In genomic region chr1:172936088-172936487, GRCh38 we compare ENCODE assay signal across 30 cellular contexts.
"Had no signal": no experiment of that assay in that cellular context is flagged by ENCODE, and none has a peak within 500 bp of the region (broad histone marks: within the 10 kb centered on the region; RNA-seq: fewer than 3 reads in every experiment).

No MANE protein-coding gene starts in this region.

- H3K4me1 ChIP-seq: psoas muscle, testis had no signal

- H3K4me3 ChIP-seq: gastroesophageal sphincter, heart right ventricle, left lung, lower lobe of right lung, mucosa of descending colon, ovary, psoas muscle, skin epidermis, spleen, testis, tibial artery had no signal

- H3K27me3 Mint-ChIP-seq: naive B cell; stimulated activated memory B cell treated with anti-CD40 and anti-IgM and Interleukin-4, amounts not matched to agents 10 μg/mL and 1 μg/mL and 100 μg/mL, for 72 hours; type B pancreatic cell had no signal

- H3K9me3 ChIP-seq: gastroesophageal sphincter, heart right ventricle, left lung, lower lobe of right lung, mucosa of descending colon, ovary, psoas muscle, spleen, testis, tibial artery had no signal

- DNase-seq: cerebellar nuclear complex; cortex of kidney; effector CD4-positive, alpha-beta T cell; foreskin keratinocyte; glutamatergic neuron; heart right ventricle; hypothalamus; kidney; left cardiac atrium; left lung; lower lobe of right lung; mucosa of descending colon; naive B cell; nephron progenitor cell; nucleus accumbens; ovary; posterior cingulate gyrus; psoas muscle; right cardiac atrium; spleen; stimulated activated CD4-positive, alpha-beta T cell treated with anti-CD3 and anti-CD28 coated beads, Interleukin-4, amount 100 ng/mL, for 4 hours; stimulated activated naive CD8-positive, alpha-beta T cell treated with anti-CD3 and anti-CD28 coated beads, Interleukin-15, Interleukin-2, amounts not matched to agents 100 U/mL and 50 U/mL, for 24 hours; substantia nigra; testis; tibial artery had no signal

- H3K36me3 ChIP-seq: gastroesophageal sphincter, heart right ventricle, left lung, lower lobe of right lung, ovary, spleen, tibial artery had no signal

- H3K27ac Mint-ChIP-seq: nephron progenitor cell; stimulated activated memory B cell treated with anti-CD40 and anti-IgM and Interleukin-4, amounts not matched to agents 10 μg/mL and 1 μg/mL and 100 μg/mL, for 72 hours; type B pancreatic cell had no signal

- H3K4me3 Mint-ChIP-seq: naive B cell; nephron progenitor cell; stimulated activated memory B cell treated with anti-CD40 and anti-IgM and Interleukin-4, amounts not matched to agents 10 μg/mL and 1 μg/mL and 100 μg/mL, for 72 hours; type B pancreatic cell had no signal

- H3K4me1 Mint-ChIP-seq: nephron progenitor cell had no signal

- H3K36me3 Mint-ChIP-seq: stimulated activated memory B cell treated with anti-CD40 and anti-IgM and Interleukin-4, amounts not matched to agents 10 μg/mL and 1 μg/mL and 100 μg/mL, for 72 hours; type B pancreatic cell had no signal

- H3K27me3 ChIP-seq: foreskin keratinocyte, gastroesophageal sphincter, heart right ventricle, left lung, ovary, spleen, testis, tibial artery had no signal

- H3K27ac ChIP-seq: foreskin keratinocyte, gastroesophageal sphincter, left lung, lower lobe of right lung, ovary, psoas muscle, skin epidermis, testis, tibial artery had no signal

- ATAC-seq: esophagus mucosa; foreskin keratinocyte; gastroesophageal sphincter; heart right ventricle; left cardiac atrium; left lung; lower lobe of right lung; mucosa of descending colon; psoas muscle; right cardiac atrium; stimulated activated memory B cell treated with anti-CD40 and anti-IgM and Interleukin-4, amounts not matched to agents 10 μg/mL and 1 μg/mL and 100 μg/mL, for 72 hours; stimulated activated naive CD8-positive, alpha-beta T cell treated with anti-CD3 and anti-CD28 coated beads, Interleukin-15, Interleukin-2, amounts not matched to agents 100 U/mL and 50 U/mL, for 24 hours had no signal

- FAIRE-seq: kidney had no signal

- H3K9me3 Mint-ChIP-seq: nephron progenitor cell had no signal
